Comparison of ENCODE assay signal across 8 cellular contexts in genomic region chr11:124740277-124740882, GRCh38. TPM values are rescaled to one million over a fixed set of nuclear protein-coding genes. Genes with fewer than 3 reads are reported as not detected.
DNase-seq lines count a peak whose midpoint lies in the region; ATAC-seq and TF ChIP-seq lines count a peak whose summit lies in the region.

No MANE protein-coding gene starts in this region.

- WGBS in lower leg skin, 2 donors: 1 to 2% methylated on average over 32 to 37 of the region's 37 CpGs

- TF ChIP-seq POLR2A in breast epithelium (IDR thresholded peaks at IDR 0.05) (no peak), lower leg skin (IDR thresholded peaks at IDR 0.05) (no peak)

- peak overlapping the region in 1 of 2 donors; percentile 26 for H3K27ac ChIP-seq in breast epithelium

- no peaks in the 10 kb centered on the region for H3K9me3 Mint-ChIP-seq in T-helper 1 cell treated with Interleukin-12 subunit alpha and Interleukin-12 subunit beta and Interleukin-4 antibody, amounts not matched to agents 30 μg/mL and 1 μg/mL, for 36 hours
- no peaks in the 10 kb centered on the region for H3K9me3 Mint-ChIP-seq in stimulated activated memory B cell treated with anti-CD40 and anti-IgM and Interleukin-4, amounts not matched to agents 10 μg/mL and 1 μg/mL and 100 μg/mL, for 72 hours

- no peaks in the 10 kb centered on the region for H3K36me3 ChIP-seq in breast epithelium

- TF ChIP-seq CTCF in breast epithelium (IDR thresholded peaks at IDR 0.05): peak in 2 of 3 donors; percentile 56 to 65
- no peak for TF ChIP-seq CTCF in lower leg skin (IDR thresholded peaks at IDR 0.05)

- intact Hi-C loops in breast epithelium (cut with DNase I; ENCODE audit: low total_unique reads): no loop called here
- intact Hi-C loops in lower leg skin (cut with DNase I; ENCODE audit: low total_unique reads): no loop called here

- H3K36me3 Mint-ChIP-seq in T-helper 1 cell treated with Interleukin-12 subunit alpha and Interleukin-12 subunit beta and Interleukin-4 antibody, amounts not matched to agents 30 μg/mL and 1 μg/mL, for 36 hours (ENCODE audit: low read depth): no peaks in the 10 kb centered on the region
- H3K36me3 Mint-ChIP-seq in stimulated activated memory B cell treated with anti-CD40 and anti-IgM and Interleukin-4, amounts not matched to agents 10 μg/mL and 1 μg/mL and 100 μg/mL, for 72 hours: no peaks in the 10 kb centered on the region

- peak overlapping the region; percentile 49 to 79 (median 63) for H3K4me3 ChIP-seq in breast epithelium
- H3K4me3 ChIP-seq in lower leg skin (ENCODE audit: low read depth, poor library complexity, severe bottlenecking): peak overlapping the region; percentile 31

- H3K27ac Mint-ChIP-seq in T-helper 1 cell treated with Interleukin-12 subunit alpha and Interleukin-12 subunit beta and Interleukin-4 antibody, amounts not matched to agents 30 μg/mL and 1 μg/mL, for 36 hours: no peak overlapping the region
- H3K27ac Mint-ChIP-seq in stimulated activated memory B cell treated with anti-CD40 and anti-IgM and Interleukin-4, amounts not matched to agents 10 μg/mL and 1 μg/mL and 100 μg/mL, for 72 hours: peak overlapping the region; percentile 23

- H3K4me3 Mint-ChIP-seq in T-helper 1 cell treated with Interleukin-12 subunit alpha and Interleukin-12 subunit beta and Interleukin-4 antibody, amounts not matched to agents 30 μg/mL and 1 μg/mL, for 36 hours: peak overlapping the region; percentile 82
- peak overlapping the region; percentile 81 for H3K4me3 Mint-ChIP-seq in stimulated activated memory B cell treated with anti-CD40 and anti-IgM and Interleukin-4, amounts not matched to agents 10 μg/mL and 1 μg/mL and 100 μg/mL, for 72 hours

- H3K4me1 ChIP-seq in breast epithelium: peaks cover 0 to 9% of the 10 kb centered on the region in 2 donors

- peak; percentile 39 for ATAC-seq in GM21360 (IDR thresholded peaks at IDR 0.05; ENCODE audit: unreplicated experiment)
- peak; percentile 57 for ATAC-seq in stimulated activated memory B cell treated with anti-CD40 and anti-IgM and Interleukin-4, amounts not matched to agents 10 μg/mL and 1 μg/mL and 100 μg/mL, for 72 hours

- peaks cover 22% of the 10 kb centered on the region for H3K4me1 Mint-ChIP-seq in T-helper 1 cell treated with Interleukin-12 subunit alpha and Interleukin-12 subunit beta and Interleukin-4 antibody, amounts not matched to agents 30 μg/mL and 1 μg/mL, for 36 hours (ENCODE audit: low read depth)
- H3K4me1 Mint-ChIP-seq in stimulated activated memory B cell treated with anti-CD40 and anti-IgM and Interleukin-4, amounts not matched to agents 10 μg/mL and 1 μg/mL and 100 μg/mL, for 72 hours: peaks cover 27% of the 10 kb centered on the region

- H3K27me3 Mint-ChIP-seq in T-helper 1 cell treated with Interleukin-12 subunit alpha and Interleukin-12 subunit beta and Interleukin-4 antibody, amounts not matched to agents 30 μg/mL and 1 μg/mL, for 36 hours (ENCODE audit: low read depth): peaks cover 65% of the 10 kb centered on the region
- H3K27me3 Mint-ChIP-seq in stimulated activated memory B cell treated with anti-CD40 and anti-IgM and Interleukin-4, amounts not matched to agents 10 μg/mL and 1 μg/mL and 100 μg/mL, for 72 hours: peaks cover 13% of the 10 kb centered on the region

- peaks cover 0 to 5% of the 10 kb centered on the region in 2 donors for H3K27me3 ChIP-seq in breast epithelium

- H3K9me3 ChIP-seq in breast epithelium: no peaks in the 10 kb centered on the region

- DNase-seq in COLO829 (ENCODE audit: low spot score) (peak; percentile 53), HT-29 (ENCODE audit: low spot score) (peak; percentile 48), breast epithelium (ENCODE audit: low spot score in 2 of 2) (peak; percentile 49 to 76), lower leg skin (ENCODE audit: low spot score in 2 of 2) (peak in 1 of 2 donors; percentile 88), DMS153 (lab: John Stamatoyannopoulos, UW) (no peak)

RNA-seq across cellular contexts. Expression of gene NRGN, which starts 0.6 kb away (rescaled TPM):
- 9.9 and 12.4 TPM in 2 replicates for total RNA-seq in HT-29 (2014; rRNA removed; shearing (Covaris generic))
- under 1 TPM; 0.33 to 0.48 (median 0.44) TPM for total RNA-seq in breast epithelium
- total RNA-seq in lower leg skin: under 1 TPM in 2 of 4 donors, not detected in 2; 0.56 to 0.84 TPM

RNA-seq across cellular contexts. Expression of gene VSIG2, which starts 11.7 kb away (rescaled TPM):
- total RNA-seq in HT-29 (2014; rRNA removed; shearing (Covaris generic)): 137 and 149 TPM in 2 replicates
- total RNA-seq in breast epithelium: 10 to 100 TPM in 1 of 3 donors, 1 to 10 TPM in 1, not detected in 1; 8.8 to 20.5 TPM
- total RNA-seq in lower leg skin: 1 to 10 TPM in 1 of 4 donors, under 1 TPM in 3; 0.30 to 2.3 (median 0.55) TPM

RNA-seq across cellular contexts. Expression of gene ESAM, which starts 21.7 kb away (rescaled TPM):
- 31.1 and 38.2 TPM in 2 replicates for total RNA-seq in HT-29 (2014; rRNA removed; shearing (Covaris generic))
- 10 to 100 TPM; 11.6 to 38.7 (median 19.8) TPM for total RNA-seq in breast epithelium
- 10 to 100 TPM in 3 of 4 donors, 1 to 10 TPM in 1; 6.1 to 24.1 (median 11.4) TPM for total RNA-seq in lower leg skin

RNA-seq across cellular contexts. Expression of gene MSANTD2, which starts 59.8 kb away (rescaled TPM):
- total RNA-seq in HT-29 (2014; rRNA removed; shearing (Covaris generic)): 24.2 and 27.5 TPM in 2 replicates
- total RNA-seq in breast epithelium: 10 to 100 TPM; 10.9 to 34.2 (median 27.2) TPM
- 10 to 100 TPM; 11.5 to 21.2 (median 15.2) TPM for total RNA-seq in lower leg skin

Comparison
In these comparisons a context has a peak if more than half of its experiments do, and no peak if none do; other contexts are left out.
1. CTCF ChIP-seq: peak in breast epithelium (2 of 3); none in lower leg skin (0 of 3).